In genomic region chr7:98281757-98282652, GRCh38 we compare ENCODE assay signal across 8 cellular contexts. TPM values are rescaled to one million over a fixed set of nuclear protein-coding genes. Genes with fewer than 3 reads are reported as not detected.
DNase-seq lines count a peak whose midpoint lies in the region; ATAC-seq lines count a peak whose summit lies in the region.

No MANE protein-coding gene starts in this region.

- H3K4me3 ChIP-seq in endocrine pancreas (ENCODE audit: control insufficient read depth, insufficient read depth, low read length), result peak overlapping the region; percentile 82
- H3K4me3 ChIP-seq in aorta (ENCODE audit: low read length in 2 of 2), result peak overlapping the region; percentile 85 to 96

- no peaks in the 10 kb centered on the region for H3K27me3 Mint-ChIP-seq in naive thymus-derived CD8-positive, alpha-beta T cell

- peaks cover 17 to 44% (median 37%) of the 10 kb centered on the region in 4 donors for H3K4me1 Mint-ChIP-seq in naive thymus-derived CD8-positive, alpha-beta T cell

- no peaks in the 10 kb centered on the region for H3K9me3 Mint-ChIP-seq in naive thymus-derived CD8-positive, alpha-beta T cell

- H3K9ac ChIP-seq in endocrine pancreas (ENCODE audit: control insufficient read depth, insufficient read depth, low read length), result peak overlapping the region; percentile 97

- H3K27ac Mint-ChIP-seq in naive thymus-derived CD8-positive, alpha-beta T cell, result peak overlapping the region; percentile 52 to 93 (median 84)

- WGBS in aorta, 2 donors, result 3 to 5% methylated on average over 42 to 80 of the region's 80 CpGs

- H3K4me1 ChIP-seq in endocrine pancreas (ENCODE audit: control insufficient read depth, insufficient read depth, low read length), result no peaks in the 10 kb centered on the region
- H3K4me1 ChIP-seq in aorta (ENCODE audit: control insufficient read depth in 1 of 2, insufficient read depth in 2 of 2, low read length in 2 of 2), result peaks cover 0 to 4% of the 10 kb centered on the region in 2 donors

- no peaks in the 10 kb centered on the region for H3K9me3 ChIP-seq in endocrine pancreas (ENCODE audit: control insufficient read depth, low read length)
- no peaks in the 10 kb centered on the region for H3K9me3 ChIP-seq in aorta (ENCODE audit: control insufficient read depth, low read length)

- POLR2A ChIA-PET in naive thymus-derived CD8-positive, alpha-beta T cell (lab: Charles Lee), result interaction anchor here (0.8 to 6.5 kb wide), 5 partner anchors 8 to 310 kb away, joined by 3 to 72 read pairs (median 3); partner anchors contain the start of gene TECPR1

- H3K27ac ChIP-seq in aorta (ENCODE audit: low read depth in 1 of 2, low read length in 2 of 2), result peak overlapping the region; percentile 57 to 58

- peak in 4 of 6 experiments; percentile 52 to 72 (median 56) for DNase-seq in stimulated activated naive CD4-positive, alpha-beta T cell (lab: John Stamatoyannopoulos, UW)
- no peak for DNase-seq in stimulated activated naive CD4-positive, alpha-beta T cell treated with Interleukin-2 at 50 U/mL for 16 hours (lab: John Stamatoyannopoulos, UW)
- DNase-seq in T-helper 2 cell (peak in 4 of 5 experiments; percentile 18 to 51 (median 36)), aorta (peak; percentile 71 to 87), NCI-H2081 (lab: John Stamatoyannopoulos, UW) (no peak)
- peak in 5 of 10 donors; percentile 22 to 76 (median 58) for DNase-seq in naive thymus-derived CD8-positive, alpha-beta T cell

- intact Hi-C loops in aorta (cut with DNase I), result loop anchor here in 1 of 2 donors (10.0 kb wide), 2 partner anchors 133 to 593 kb away; partner anchors contain the start of genes TMEM130 and TRRAP

- H3K4me3 Mint-ChIP-seq in naive thymus-derived CD8-positive, alpha-beta T cell, result peak overlapping the region; percentile 77 to 92 (median 83)

- H3K27me3 ChIP-seq in endocrine pancreas (ENCODE audit: control insufficient read depth, insufficient read depth, low read length), result no peaks in the 10 kb centered on the region
- no peaks in the 10 kb centered on the region for H3K27me3 ChIP-seq in aorta (ENCODE audit: control insufficient read depth in 1 of 2, insufficient read depth in 2 of 2, low read length in 1 of 2)

- H3K36me3 ChIP-seq in endocrine pancreas (ENCODE audit: control insufficient read depth, insufficient read depth, low read length), result no peaks in the 10 kb centered on the region
- no peaks in the 10 kb centered on the region for H3K36me3 ChIP-seq in aorta (ENCODE audit: control insufficient read depth in 1 of 2, insufficient read depth in 2 of 2, low read length in 1 of 2)

- ATAC-seq in HG03025 (IDR thresholded peaks at IDR 0.05; ENCODE audit: low FRiP score, unreplicated experiment), result peak; percentile 24
- ATAC-seq in naive thymus-derived CD8-positive, alpha-beta T cell, result peak; percentile 45 to 51
- ATAC-seq in aorta (ENCODE audit: low FRiP score), result no peak

- H3K36me3 Mint-ChIP-seq in naive thymus-derived CD8-positive, alpha-beta T cell, result no peaks in the 10 kb centered on the region

RNA-seq across cellular contexts. Expression of gene BRI3, which starts 0.5 kb away (rescaled TPM):
- total RNA-seq in naive thymus-derived CD8-positive, alpha-beta T cell, result 10 to 100 TPM; 77.1 to 86.2 TPM
- polyA plus RNA-seq in naive thymus-derived CD8-positive, alpha-beta T cell, result 10 to 100 TPM; 15.1 to 18.8 (median 15.8) TPM
- total RNA-seq in aorta, result 100 to 1,000 TPM; 192 to 193 TPM
- polyA plus RNA-seq in aorta, result 100 to 1,000 TPM; 155 to 295 TPM

RNA-seq across cellular contexts. Expression of gene TECPR1, which starts 30.0 kb away (rescaled TPM):
- total RNA-seq in naive thymus-derived CD8-positive, alpha-beta T cell, result 100 to 1,000 TPM; 174 to 181 TPM
- 10 to 100 TPM; 18.5 to 40.2 (median 26.1) TPM for polyA plus RNA-seq in naive thymus-derived CD8-positive, alpha-beta T cell
- total RNA-seq in aorta, result 10 to 100 TPM; 33.8 to 48.0 TPM
- 10 to 100 TPM; 16.0 to 24.7 TPM for polyA plus RNA-seq in aorta

Comparison
In these comparisons a context has a peak if more than half of its experiments do, and no peak if none do; other contexts are left out.
1. DNase-seq: peak in stimulated activated naive CD4-positive, alpha-beta T cell (4 of 6), T-helper 2 cell (4 of 5) and aorta (2 of 2); none in stimulated activated naive CD4-positive, alpha-beta T cell treated with Interleukin-2 at 50 U/mL for 16 hours (single experiment) and NCI-H2081 (0 of 2).